ENCODE assay signal across 22 cellular contexts in genomic region chr6:71498643-71499042, GRCh38.
DNase-seq lines count a peak whose midpoint lies in the region; ATAC-seq, FAIRE-seq and TF ChIP-seq lines count a peak whose summit lies in the region.
"Had no signal": no experiment of that assay in that cellular context is flagged by ENCODE, and none has a peak within 500 bp of the region (broad histone marks: within the 10 kb centered on the region; RNA-seq: fewer than 3 reads in every experiment).

No MANE protein-coding gene starts in this region.

- H3K9me2 ChIP-seq in OCI-LY7 (ENCODE audit: insufficient read depth, low read length) = no peaks in the 10 kb centered on the region

- no peaks in the 10 kb centered on the region for H3K79me2 ChIP-seq in mammary epithelial cell (ENCODE audit: insufficient read depth, low read length)
- no peaks in the 10 kb centered on the region for H3K79me2 ChIP-seq in OCI-LY7 (ENCODE audit: insufficient read depth, low read depth, low read length)

- TF ChIP-seq CTCF in mammary epithelial cell (conservative IDR thresholded peaks at IDR 0.05 in 1 of 2, IDR thresholded peaks at IDR 0.05 in 1 of 2; ENCODE audit: extremely low read depth in 1 of 2, insufficient read depth in 1 of 2, low read depth in 1 of 2, low read length in 2 of 2) (no peak), left lung (IDR thresholded peaks at IDR 0.05) (no peak), foreskin fibroblast (IDR thresholded peaks at IDR 0.05; ENCODE audit: low read depth, low read length) (no peak), OCI-LY7 (conservative IDR thresholded peaks at IDR 0.05; ENCODE audit: low read length) (no peak)

- peak; percentile 52 for FAIRE-seq in HTR-8/SVneo (lab: Jason Lieb, UNC)
- FAIRE-seq: G401.6, GM18507 had no signal

- no peaks in the 10 kb centered on the region for H3K9me3 ChIP-seq in mammary epithelial cell (replicated peaks; ENCODE audit: insufficient read depth, low read length)
- H3K9me3 ChIP-seq in left lung = no peaks in the 10 kb centered on the region
- H3K9me3 ChIP-seq in OCI-LY7 (ENCODE audit: low read length) = no peaks in the 10 kb centered on the region
- H3K9me3 ChIP-seq: Caco-2, MG63 had no signal

- H3K4me3 ChIP-seq in mammary epithelial cell (replicated peaks in 1 of 3; ENCODE audit: insufficient read depth in 1 of 3, low read depth in 2 of 3, low read length in 3 of 3) (no peak overlapping the region), left lung (no peak overlapping the region), foreskin fibroblast (ENCODE audit: low read depth in 1 of 2, low read length in 2 of 2) (no peak overlapping the region), OCI-LY7 (ENCODE audit: low read depth, low read length, poor library complexity, severe bottlenecking) (no peak overlapping the region)
- H3K4me3 ChIP-seq: MG63 had no signal

- H3K36me3 ChIP-seq in mammary epithelial cell (ENCODE audit: insufficient read depth, low read length) (no peaks in the 10 kb centered on the region), left lung (no peaks in the 10 kb centered on the region), OCI-LY7 (ENCODE audit: insufficient read depth, low read length) (no peaks in the 10 kb centered on the region)
- H3K36me3 ChIP-seq: MG63 had no signal

- intact Hi-C loops in mammary epithelial cell (cut with micrococcal nuclease) = no loop called here
- intact Hi-C loops in left lung (cut with DNase I) = no loop called here
- intact Hi-C loops in OCI-LY7 (cut with micrococcal nuclease; ENCODE audit: unreplicated experiment) = no loop called here

- peak; percentile 61 for ATAC-seq in left lung

- H3K27me3 ChIP-seq in mammary epithelial cell (ENCODE audit: insufficient read depth, low read length) (no peaks in the 10 kb centered on the region), left lung (no peaks in the 10 kb centered on the region)
- H3K27me3 ChIP-seq: MG63 had no signal

- H3K27ac ChIP-seq in mammary epithelial cell (ENCODE audit: insufficient read depth, low read depth, low read length) (no peak overlapping the region), left lung (no peak overlapping the region), OCI-LY7 (ENCODE audit: low read depth, low read length, poor library complexity, severe bottlenecking) (no peak overlapping the region)

- CTCF ChIA-PET in mammary epithelial cell (lab: Charles Lee; ENCODE audit: low non-redundant PET) (no interaction called here), OCI-LY7 (lab: Charles Lee; ENCODE audit: unreplicated experiment) (no interaction called here)

- no TSS peak for BruUV-seq in mammary epithelial cell (replicated peaks; lab: Mats Ljungman, UMichigan)
- no TSS peak for BruUV-seq in OCI-LY7 (replicated peaks; lab: Mats Ljungman, UMichigan)

- H3K4me1 ChIP-seq in mammary epithelial cell (ENCODE audit: insufficient read depth, low read length) = peaks cover 5% of the 10 kb centered on the region
- peaks cover 4 to 7% of the 10 kb centered on the region in 2 donors for H3K4me1 ChIP-seq in left lung
- peaks cover 23% of the 10 kb centered on the region for H3K4me1 ChIP-seq in OCI-LY7 (ENCODE audit: insufficient read depth, low read length, poor library complexity, severe bottlenecking)

- in situ Hi-C loops in mammary epithelial cell (cut with MboI; ENCODE audit: low sequenced_read_pairs in 2 of 2) = no loop called here

- peak overlapping the region; percentile 4 for H2AFZ ChIP-seq in mammary epithelial cell (ENCODE audit: low read depth, low read length)
- no peak overlapping the region; the same call in 1 of the 2 replicates for H2AFZ ChIP-seq in OCI-LY7 (ENCODE audit: low read length)

- POLR2A ChIA-PET in OCI-LY7 (lab: Charles Lee) = interaction anchor here (1.2 kb wide), 1 partner anchor 15 kb away, joined by 4 read pairs; no protein-coding TSS in a partner anchor

- no peak overlapping the region for H3K4me2 ChIP-seq in mammary epithelial cell (ENCODE audit: insufficient read depth, low read depth, low read length)
- H3K4me2 ChIP-seq in OCI-LY7 (ENCODE audit: low read length) = no peak overlapping the region

- H3K9ac ChIP-seq in mammary epithelial cell (ENCODE audit: insufficient read depth, low read length) = no peak overlapping the region

- DNase-seq in HTR-8/SVneo (ENCODE audit: insufficient read length, low spot score) (no peak), mammary epithelial cell (peak; percentile 42), left lung (no peak), foreskin fibroblast (no peak), superior temporal gyrus (ENCODE audit: extremely low spot score) (no peak), NCI-H187 (lab: John Stamatoyannopoulos, UW) (no peak), OCI-LY7 (ENCODE audit: low spot score) (no peak)
- DNase-seq: Caco-2; CD4-positive, alpha-beta memory T cell; GOT3; Karpas-422; MG63; NCI-H1048; NCI-H1436; NCI-H2081; NCI-H2171; NCI-H345; NCI-H524 treated with DMSO at 0.1 percent for 48 hours; NCI-H82; Right ventricle myocardium superior had no signal

- no peaks in the 10 kb centered on the region for H4K20me1 ChIP-seq in mammary epithelial cell (ENCODE audit: insufficient read depth, low read length)
- H4K20me1 ChIP-seq in OCI-LY7 (ENCODE audit: insufficient read depth, low read length) = no peaks in the 10 kb centered on the region

- dilution Hi-C loops in mammary epithelial cell (cut with HindIII; ENCODE audit: low sequenced_read_pairs) = no loop called here
